In genomic region chr19:36128392-36128736, GRCh38 we compare ENCODE assay signal across 6 cellular contexts. TPM values are rescaled to one million over a fixed set of nuclear protein-coding genes. Genes with fewer than 3 reads are reported as not detected.
DNase-seq lines count a peak whose midpoint lies in the region; ATAC-seq and TF ChIP-seq lines count a peak whose summit lies in the region.

No MANE protein-coding gene starts in this region.

- H4K20me1 ChIP-seq in mammary epithelial cell (ENCODE audit: insufficient read depth, low read length): no peaks in the 10 kb centered on the region

- H3K4me1 ChIP-seq in mammary epithelial cell (ENCODE audit: insufficient read depth, low read length): peaks cover 19% of the 10 kb centered on the region

- H3K36me3 ChIP-seq in mammary epithelial cell (ENCODE audit: insufficient read depth, low read length): peaks cover 7% of the 10 kb centered on the region

- TF ChIP-seq CTCF in AG10803 (conservative IDR thresholded peaks at IDR 0.05; ENCODE audit: low read length) (no peak), mammary epithelial cell (conservative IDR thresholded peaks at IDR 0.05 in 1 of 2, IDR thresholded peaks at IDR 0.05 in 1 of 2; ENCODE audit: extremely low read depth in 1 of 2, insufficient read depth in 1 of 2, low read depth in 1 of 2, low read length in 2 of 2) (no peak), omental fat pad (IDR thresholded peaks at IDR 0.05) (no peak), GM20000 (IDR thresholded peaks at IDR 0.05; ENCODE audit: extremely low read depth, missing control alignments) (no peak)

- intact Hi-C loops in mammary epithelial cell (cut with micrococcal nuclease): loop anchor here (1.0 to 5.0 kb wide), 2 partner anchors 11 to 364 kb away; no protein-coding TSS in a partner anchor

- BruUV-seq in mammary epithelial cell (replicated peaks; lab: Mats Ljungman, UMichigan): TSS peak; percentile 73

- no peaks in the 10 kb centered on the region for H3K79me2 ChIP-seq in mammary epithelial cell (ENCODE audit: insufficient read depth, low read length)

- no peaks in the 10 kb centered on the region for H3K27me3 ChIP-seq in mammary epithelial cell (ENCODE audit: insufficient read depth, low read length)

- DNase-seq in AG10803 (ENCODE audit: low read depth) (no peak), mammary epithelial cell (no peak), omental fat pad (ENCODE audit: low spot score) (no peak), pons (ENCODE audit: low spot score) (no peak), GM20000 (ENCODE audit: low spot score) (no peak)

- WGBS in mammary epithelial cell (ENCODE audit: low coverage, missing lambda C conversion rate): 12% methylated on average over 10 of the region's 10 CpGs

- peak overlapping the region; percentile 78 for H3K9ac ChIP-seq in mammary epithelial cell (ENCODE audit: insufficient read depth, low read length)

- ATAC-seq in HG03460 (IDR thresholded peaks at IDR 0.05; ENCODE audit: unreplicated experiment) (peak; percentile 6), omental fat pad (ENCODE audit: low FRiP score) (peak; percentile 7)

- H3K9me3 ChIP-seq in mammary epithelial cell (replicated peaks; ENCODE audit: insufficient read depth, low read length): peaks cover 2% of the 10 kb centered on the region

- H3K4me2 ChIP-seq in mammary epithelial cell (ENCODE audit: insufficient read depth, low read depth, low read length): peak overlapping the region; percentile 79

- in situ Hi-C loops in mammary epithelial cell (cut with MboI; ENCODE audit: low sequenced_read_pairs in 2 of 2): loop anchor here in 1 of 2 donors (5.0 kb wide), 1 partner anchor 44 kb away; no protein-coding TSS in a partner anchor

- peak overlapping the region; percentile 59 for H3K4me3 ChIP-seq in AG10803 (ENCODE audit: low read length)
- H3K4me3 ChIP-seq in mammary epithelial cell (replicated peaks in 1 of 3; ENCODE audit: insufficient read depth in 1 of 3, low read depth in 2 of 3, low read length in 3 of 3): peak overlapping the region; percentile 43 to 62 (median 50)

- H3K27ac ChIP-seq in mammary epithelial cell (ENCODE audit: insufficient read depth, low read depth, low read length): peak overlapping the region; percentile 65

- dilution Hi-C loops in mammary epithelial cell (cut with HindIII; ENCODE audit: low sequenced_read_pairs): no loop called here

- H2AFZ ChIP-seq in mammary epithelial cell (ENCODE audit: low read depth, low read length): peak overlapping the region; percentile 84

- CTCF ChIA-PET in mammary epithelial cell (lab: Charles Lee; ENCODE audit: low non-redundant PET): interaction anchor here (0.6 to 1.1 kb wide), 4 partner anchors 8 to 251 kb away, joined by 4 to 7 read pairs (median 4); partner anchors contain the start of genes POLR2I, TBCB and ZFP14

RNA-seq across cellular contexts. Expression of gene CAPNS1, which starts 11.5 kb away (rescaled TPM):
- total RNA-seq in mammary epithelial cell: 1,000 to 10,000 TPM in 1 of 2 donors, 100 to 1,000 TPM in 1; 328 to 1,073 TPM
- 889 TPM for polyA plus RNA-seq in mammary epithelial cell
- 1,358 TPM for polyA minus RNA-seq in mammary epithelial cell
- 100 to 1,000 TPM; 211 to 263 (median 246) TPM for total RNA-seq in omental fat pad

RNA-seq across cellular contexts. Expression of gene TBCB, which starts 13.1 kb away (rescaled TPM):
- total RNA-seq in mammary epithelial cell (100 to 1,000 TPM; 139 to 149 TPM), omental fat pad (100 to 1,000 TPM in 2 of 4 donors, 10 to 100 TPM in 2; 86.9 to 126 (median 106) TPM)
- polyA plus RNA-seq in mammary epithelial cell: 177 TPM
- 155 TPM for polyA minus RNA-seq in mammary epithelial cell

RNA-seq across cellular contexts. Expression of gene POLR2I, which starts 13.7 kb away (rescaled TPM):
- total RNA-seq in mammary epithelial cell (10 to 100 TPM; 28.7 to 84.5 TPM), omental fat pad (10 to 100 TPM; 32.5 to 58.5 (median 36.1) TPM)
- 57.9 TPM for polyA plus RNA-seq in mammary epithelial cell
- polyA minus RNA-seq in mammary epithelial cell: 46.7 TPM

RNA-seq across cellular contexts. Expression of gene OVOL3, which starts 17.4 kb away (rescaled TPM):
- total RNA-seq in mammary epithelial cell (not detected), omental fat pad (not detected)
- polyA plus RNA-seq in mammary epithelial cell: not detected
- not detected for polyA minus RNA-seq in mammary epithelial cell

RNA-seq across cellular contexts. Expression of gene COX7A1, which starts 23.9 kb away (rescaled TPM):
- 1 to 10 TPM in 1 of 2 donors, not detected in 1; 1.0 TPM for total RNA-seq in mammary epithelial cell
- polyA plus RNA-seq in mammary epithelial cell: not detected
- not detected for polyA minus RNA-seq in mammary epithelial cell
- 10 to 100 TPM; 25.1 to 60.3 (median 43.9) TPM for total RNA-seq in omental fat pad
